ENCODE assay signal across 1 cellular context in the genomic region with DNA sequence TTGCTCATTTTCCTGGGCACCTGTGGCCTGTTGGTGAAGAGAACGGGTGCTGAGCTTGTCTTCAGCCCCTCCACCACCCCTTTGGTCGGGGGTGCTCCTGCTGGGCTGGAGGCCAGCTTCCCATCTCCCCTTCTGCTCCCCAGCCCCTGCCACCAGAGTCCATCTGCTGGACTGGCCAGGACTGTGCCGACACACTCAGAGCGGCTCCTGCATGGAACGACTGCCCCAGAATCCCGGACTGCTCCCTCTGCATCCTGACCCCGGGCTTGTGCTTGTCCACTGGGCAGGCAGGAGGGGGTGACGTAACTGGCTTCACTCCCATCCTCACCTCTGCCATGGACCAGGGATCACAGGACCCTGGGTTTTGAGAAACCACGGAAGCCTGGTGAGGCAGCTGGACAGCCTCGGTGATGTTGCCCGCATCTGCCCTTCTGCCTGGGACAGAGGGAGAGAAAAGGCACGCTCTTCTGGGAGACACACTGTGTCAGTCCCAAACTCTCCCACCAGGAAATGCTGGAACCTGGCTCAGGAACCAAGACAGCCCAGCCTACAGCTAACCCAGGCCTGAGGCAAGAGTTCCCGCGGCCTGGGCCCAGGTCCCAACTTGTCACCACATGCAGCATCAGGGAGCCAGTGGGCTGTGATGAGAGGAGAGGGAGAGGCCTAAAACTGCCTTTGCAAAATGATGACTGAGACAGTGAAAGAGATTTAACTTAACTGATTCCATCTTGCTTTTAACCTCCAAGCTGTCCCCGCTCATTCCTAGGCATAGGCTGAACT.
TF ChIP-seq lines count a peak whose summit lies in the region.

No MANE protein-coding gene starts in this region.

TF ChIP-seq in H1, 55 proteins besides CTCF, POLR2A, EP300 and RAD21:
- TF ChIP-seq EZH2 (IDR thresholded peaks at IDR 0.05; ENCODE audit: low read depth, low read length, severe bottlenecking) (no peak), HDAC2 (IDR thresholded peaks at IDR 0.05; ENCODE audit: borderline replicate concordance in 1 of 2, low read depth in 2 of 2, low read length in 2 of 2) (no peak), SRF (IDR thresholded peaks at IDR 0.05; ENCODE audit: low read depth, low read length) (no peak), TAF7 (optimal IDR thresholded peaks at IDR 0.05; ENCODE audit: borderline replicate concordance, low read depth, low read length) (no peak), POU5F1 (IDR thresholded peaks at IDR 0.05; ENCODE audit: low read depth, low read length) (no peak), YY1 (IDR thresholded peaks at IDR 0.05; ENCODE audit: low read depth, low read length) (no peak), KDM1A (IDR thresholded peaks at IDR 0.05; ENCODE audit: borderline replicate concordance, low read length) (no peak), CBX5 (IDR thresholded peaks at IDR 0.05; ENCODE audit: low read depth, low read length) (no peak), NANOG (IDR thresholded peaks at IDR 0.05; ENCODE audit: insufficient read depth, low read depth, low read length, poor library complexity, severe bottlenecking) (no peak), GABPA (IDR thresholded peaks at IDR 0.05; ENCODE audit: borderline replicate concordance, insufficient read depth, low read length) (no peak), TAF1 (IDR thresholded peaks at IDR 0.05; ENCODE audit: low read depth, low read length) (no peak)
- TF ChIP-seq, protein P1, sequence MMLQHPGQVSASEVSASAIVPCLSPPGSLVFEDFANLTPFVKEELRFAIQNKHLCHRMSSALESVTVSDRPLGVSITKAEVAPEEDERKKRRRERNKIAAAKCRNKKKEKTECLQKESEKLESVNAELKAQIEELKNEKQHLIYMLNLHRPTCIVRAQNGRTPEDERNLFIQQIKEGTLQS (IDR thresholded peaks at IDR 0.05; ENCODE audit: insufficient read depth, low read depth, low read length): no peak
- TF ChIP-seq, protein P2, sequence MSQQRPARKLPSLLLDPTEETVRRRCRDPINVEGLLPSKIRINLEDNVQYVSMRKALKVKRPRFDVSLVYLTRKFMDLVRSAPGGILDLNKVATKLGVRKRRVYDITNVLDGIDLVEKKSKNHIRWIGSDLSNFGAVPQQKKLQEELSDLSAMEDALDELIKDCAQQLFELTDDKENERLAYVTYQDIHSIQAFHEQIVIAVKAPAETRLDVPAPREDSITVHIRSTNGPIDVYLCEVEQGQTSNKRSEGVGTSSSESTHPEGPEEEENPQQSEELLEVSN (IDR thresholded peaks at IDR 0.05): no peak
- TF ChIP-seq, protein P3, sequence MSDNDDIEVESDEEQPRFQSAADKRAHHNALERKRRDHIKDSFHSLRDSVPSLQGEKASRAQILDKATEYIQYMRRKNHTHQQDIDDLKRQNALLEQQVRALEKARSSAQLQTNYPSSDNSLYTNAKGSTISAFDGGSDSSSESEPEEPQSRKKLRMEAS (IDR thresholded peaks at IDR 0.05): no peak
